10 cellular contexts compared by ENCODE assay signal in the genomic region with DNA sequence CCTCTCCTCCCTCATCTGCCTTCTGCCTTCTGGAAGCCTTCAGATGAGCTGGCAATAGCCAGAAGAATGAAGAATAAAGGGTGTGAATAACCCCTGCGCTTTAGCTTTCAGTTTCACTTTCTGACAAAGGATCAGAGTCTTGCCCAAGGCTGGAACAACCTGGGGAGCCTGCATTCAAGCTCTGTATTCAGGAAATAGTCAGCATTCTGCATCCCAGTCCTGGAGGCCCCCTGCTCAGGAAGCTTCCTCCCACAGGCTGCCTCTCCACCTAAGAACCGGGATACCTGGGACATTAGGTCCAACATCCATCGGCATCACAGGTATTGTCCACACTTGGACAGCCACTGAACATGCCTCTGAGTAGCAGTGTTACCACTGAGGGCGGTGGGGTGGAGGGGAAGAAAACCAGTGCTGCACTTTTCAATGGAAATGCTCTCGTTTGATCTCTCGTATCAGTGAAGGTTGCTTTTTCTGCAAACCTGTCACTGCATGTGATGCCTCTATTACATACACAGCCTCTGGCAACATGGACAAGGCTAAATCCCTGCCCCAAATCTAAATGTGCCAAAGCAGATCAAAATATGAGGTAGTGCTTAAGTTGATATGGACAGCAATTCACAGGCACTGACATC. TPM values are rescaled to one million over a fixed set of nuclear protein-coding genes. Genes with fewer than 3 reads are reported as not detected.
DNase-seq lines count a peak whose midpoint lies in the region; TF ChIP-seq lines count a peak whose summit lies in the region.
"Had no signal": no experiment of that assay in that cellular context is flagged by ENCODE, and none has a peak within 500 bp of the region (broad histone marks: within the 10 kb centered on the region; RNA-seq: fewer than 3 reads in every experiment).

No MANE protein-coding gene starts in this region.

- H3K27me3 Mint-ChIP-seq in Calu3 (ENCODE audit: unreplicated experiment) = no peaks in the 10 kb centered on the region

- no TSS peak for BruUV-seq in Calu3 (replicated peaks; lab: Mats Ljungman, UMichigan)

- H3K27ac ChIP-seq in testis = no peak overlapping the region
- no peak overlapping the region for H3K27ac ChIP-seq in SJCRH30
- H3K27ac ChIP-seq: epithelial cell of prostate had no signal

- DNase-seq in AG08396 (ENCODE audit: low spot score) (peak; percentile 10), H7 (peak; percentile 17), SW480 (ENCODE audit: low spot score) (peak; percentile 41), iPS DF 19.7 (ENCODE audit: low read depth, low spot score) (peak; percentile 89), Calu3 (no peak), testis (no peak), SJCRH30 (no peak), lower leg skin (ENCODE audit: low spot score in 2 of 2) (no peak)
- DNase-seq: activated CD8-positive, alpha-beta memory T cell treated with anti-CD3 and anti-CD28 coated beads, Interleukin-2, amount 50 U/mL, for 4 hours had no signal

- H3K9me3 ChIP-seq in testis (no peaks in the 10 kb centered on the region), SJCRH30 (replicated peaks) (no peaks in the 10 kb centered on the region)

- no peak overlapping the region for H3K27ac Mint-ChIP-seq in Calu3 (ENCODE audit: unreplicated experiment)

- no peak for TF ChIP-seq POLR2A in testis (IDR thresholded peaks at IDR 0.05)
- TF ChIP-seq POLR2A in lower leg skin (IDR thresholded peaks at IDR 0.05) = no peak

- H3K4me1 Mint-ChIP-seq in Calu3 (ENCODE audit: low read depth, unreplicated experiment) = no peaks in the 10 kb centered on the region

- H3K4me3 Mint-ChIP-seq in Calu3 (ENCODE audit: low read depth, unreplicated experiment) = no peak overlapping the region

- TF ChIP-seq CTCF in Calu3 (IDR thresholded peaks at IDR 0.05; ENCODE audit: unreplicated experiment) (no peak), testis (IDR thresholded peaks at IDR 0.05) (no peak), lower leg skin (IDR thresholded peaks at IDR 0.05) (no peak)

- 75 to 79% methylated on average over 6 of the region's 6 CpGs for WGBS in testis, 2 donors
- 42 to 45% methylated on average over 6 of the region's 6 CpGs for WGBS in lower leg skin, 2 donors

- intact Hi-C loops in Calu3 (cut with micrococcal nuclease; ENCODE audit: unreplicated experiment) (no loop called here), testis (cut with DNase I; ENCODE audit: low total_unique reads) (no loop called here), lower leg skin (cut with DNase I; ENCODE audit: low total_unique reads) (no loop called here)

- no peaks in the 10 kb centered on the region for H3K27me3 ChIP-seq in H7 (ENCODE audit: control insufficient read depth, insufficient read depth, low read length)
- H3K27me3 ChIP-seq in testis = no peaks in the 10 kb centered on the region
- no peaks in the 10 kb centered on the region for H3K27me3 ChIP-seq in SJCRH30

- CTCF ChIA-PET in Calu3 (lab: Charles Lee) = no interaction called here

- H3K36me3 Mint-ChIP-seq in Calu3 (ENCODE audit: insufficient read depth, unreplicated experiment) = no peaks in the 10 kb centered on the region

- no peaks in the 10 kb centered on the region for H3K36me3 ChIP-seq in H7 (replicated peaks; ENCODE audit: control insufficient read depth, insufficient read depth, low read length)
- no peaks in the 10 kb centered on the region for H3K36me3 ChIP-seq in testis (ENCODE audit: low read depth, missing control alignments)
- H3K36me3 ChIP-seq in SJCRH30 = no peaks in the 10 kb centered on the region

- H3K9me3 Mint-ChIP-seq in Calu3 (ENCODE audit: low read depth, unreplicated experiment) = no peaks in the 10 kb centered on the region

- H3K4me1 ChIP-seq in testis = no peaks in the 10 kb centered on the region
- no peaks in the 10 kb centered on the region for H3K4me1 ChIP-seq in SJCRH30

- H3K4me3 ChIP-seq in H7 (ENCODE audit: insufficient read depth, low read depth, low read length) = no peak overlapping the region
- H3K4me3 ChIP-seq in testis = no peak overlapping the region
- H3K4me3 ChIP-seq in SJCRH30 = no peak overlapping the region
- H3K4me3 ChIP-seq in lower leg skin (ENCODE audit: low read depth, poor library complexity, severe bottlenecking) = no peak overlapping the region

RNA-seq across cellular contexts. Expression of a gene that starts 39.8 kb away (rescaled TPM):
- total RNA-seq in H7 (2014; rRNA removed; shearing (Covaris generic)) = 35.2 and 40.6 TPM in 2 replicates
- total RNA-seq in Calu3 (2022) (19.1 and 29.6 TPM in 2 replicates), testis (10 to 100 TPM; 52.0 to 67.6 TPM), lower leg skin (10 to 100 TPM in 3 of 4 donors, 1 to 10 TPM in 1; 9.7 to 23.7 (median 15.5) TPM)
- polyA plus RNA-seq in testis (ENCODE audit: insufficient read depth, low read depth, low replicate concordance) = 44.4 TPM
- total RNA-seq in SJCRH30 (2014; rRNA removed; shearing (Covaris generic)) = 50.2 and 51.4 TPM in 2 replicates

Comparison
In these comparisons a context has a peak if more than half of its experiments do, and no peak if none do; other contexts are left out.
1. DNase-seq: peak in AG08396 (single experiment), H7 (single experiment), SW480 (single experiment) and iPS DF 19.7 (single experiment); none in Calu3 (single experiment), testis (single experiment), SJCRH30 (0 of 2) and lower leg skin (0 of 2).